In genomic region chr2:97717618-97718005, GRCh38 we compare ENCODE assay signal across 17 cellular contexts. TPM values are rescaled to one million over a fixed set of nuclear protein-coding genes. Genes with fewer than 3 reads are reported as not detected.
DNase-seq lines count a peak whose midpoint lies in the region; ATAC-seq and TF ChIP-seq lines count a peak whose summit lies in the region.
"Had no signal": no experiment of that assay in that cellular context is flagged by ENCODE, and none has a peak within 500 bp of the region (broad histone marks: within the 10 kb centered on the region; RNA-seq: fewer than 3 reads in every experiment).

No MANE protein-coding gene starts in this region.

- H3K4me1 ChIP-seq in BLaER1 treated with 17β-estradiol and CSF1 and Interleukin-3, amounts not matched to agents 10 nM and 100 nM = peaks cover 42 to 100% (median 97%) of the 10 kb centered on the region in 10 experiments
- H3K4me1 ChIP-seq in DND-41 (ENCODE audit: insufficient read depth, low read length) = peaks cover 66% of the 10 kb centered on the region
- peaks cover 73 to 77% of the 10 kb centered on the region in 2 donors for H3K4me1 ChIP-seq in naive thymus-derived CD4-positive, alpha-beta T cell (ENCODE audit: control insufficient read depth in 2 of 2, insufficient read depth in 2 of 2, low read length in 2 of 2)
- H3K4me1 ChIP-seq in esophagus squamous epithelium = no peaks in the 10 kb centered on the region

- H3K4me2 ChIP-seq in BLaER1 treated with 17β-estradiol and CSF1 and Interleukin-3, amounts not matched to agents 10 nM and 100 nM = peak overlapping the region; percentile 80 to 98 (median 92)
- peak overlapping the region; percentile 84 for H3K4me2 ChIP-seq in DND-41 (ENCODE audit: insufficient read depth, low read length)

- intact Hi-C loops in naive thymus-derived CD4-positive, alpha-beta T cell (cut with micrococcal nuclease) = loop anchor here (1.0 to 10.0 kb wide), 4 partner anchors 7 to 1619 kb away; partner anchors contain the start of genes EIF5B (in 1 of the 2) and TXNDC9 (in 1 of the 2)
- intact Hi-C loops in esophagus squamous epithelium (cut with DNase I) (no loop called here), Right ventricle myocardium superior (cut with DNase I) (no loop called here)

- H3K9ac ChIP-seq in BLaER1 treated with 17β-estradiol and CSF1 and Interleukin-3, amounts not matched to agents 10 nM and 100 nM = peak overlapping the region; percentile 18 to 95 (median 72); a peak in 20 of 22 replicates
- H3K9ac ChIP-seq in DND-41 (ENCODE audit: low read depth, low read length) = peak overlapping the region; percentile 98

- H3K9me3 Mint-ChIP-seq in activated naive CD4-positive, alpha-beta T cell treated with anti-CD3 and anti-CD28 coated beads, Interleukin-2, amount 50 U/mL, for 72 hours = no peaks in the 10 kb centered on the region
- H3K9me3 Mint-ChIP-seq in naive thymus-derived CD4-positive, alpha-beta T cell = no peaks in the 10 kb centered on the region
- H3K9me3 Mint-ChIP-seq: HFFc6 had no signal

- POLR2A ChIA-PET in naive thymus-derived CD4-positive, alpha-beta T cell (lab: Charles Lee) = interaction anchor here (1.3 to 2.9 kb wide), 3 partner anchors 8 to 71 kb away, joined by 3 to 18 read pairs (median 8); partner anchors contain the start of gene COX5B

- TF ChIP-seq CTCF in DND-41 (IDR thresholded peaks at IDR 0.05; ENCODE audit: borderline replicate concordance, extremely low read depth, low read length, poor library complexity, severe bottlenecking) (no peak), esophagus squamous epithelium (IDR thresholded peaks at IDR 0.05) (no peak)

- H4K20me1 ChIP-seq in BLaER1 treated with 17β-estradiol and CSF1 and Interleukin-3, amounts not matched to agents 10 nM and 100 nM = no peaks in the 10 kb centered on the region
- H4K20me1 ChIP-seq in DND-41 (ENCODE audit: insufficient read depth, low read length) = peaks cover 21% of the 10 kb centered on the region

- peak overlapping the region in 6 of 10 experiments; percentile 30 to 51 (median 42); a peak in 7 of 20 replicates for H3K4me3 ChIP-seq in BLaER1 treated with 17β-estradiol and CSF1 and Interleukin-3, amounts not matched to agents 10 nM and 100 nM
- peak overlapping the region in 1 of 2 experiments; percentile 48; a peak in 2 of 4 replicates for H3K4me3 ChIP-seq in DND-41 (ENCODE audit: low read depth in 1 of 2, low read length in 2 of 2)
- H3K4me3 ChIP-seq in naive thymus-derived CD4-positive, alpha-beta T cell (ENCODE audit: low read length) = peak overlapping the region; percentile 68
- H3K4me3 ChIP-seq in esophagus squamous epithelium = no peak overlapping the region
- H3K4me3 ChIP-seq: left ventricle myocardium inferior, thoracic aorta had no signal

- peak overlapping the region in 10 of 11 experiments; percentile 16 to 99 (median 95); a peak in 19 of 22 replicates for H3K27ac ChIP-seq in BLaER1 treated with 17β-estradiol and CSF1 and Interleukin-3, amounts not matched to agents 10 nM and 100 nM
- H3K27ac ChIP-seq in DND-41 (ENCODE audit: low read length) (peak overlapping the region; percentile 98), esophagus squamous epithelium (no peak overlapping the region)
- peak overlapping the region; percentile 95 for H3K27ac ChIP-seq in naive thymus-derived CD4-positive, alpha-beta T cell (ENCODE audit: low read depth, low read length)
- H3K27ac ChIP-seq: left ventricle myocardium inferior, thoracic aorta had no signal

- H3K4me3 Mint-ChIP-seq in naive thymus-derived CD4-positive, alpha-beta T cell = peak overlapping the region; percentile 86 to 100 (median 94)
- H3K4me3 Mint-ChIP-seq: HFFc6 had no signal

- no peaks in the 10 kb centered on the region for H3K27me3 ChIP-seq in BLaER1 treated with 17β-estradiol and CSF1 and Interleukin-3, amounts not matched to agents 10 nM and 100 nM
- no peaks in the 10 kb centered on the region for H3K27me3 ChIP-seq in DND-41 (ENCODE audit: insufficient read depth, low read length, poor library complexity)
- H3K27me3 ChIP-seq in naive thymus-derived CD4-positive, alpha-beta T cell (ENCODE audit: control insufficient read depth in 2 of 2, insufficient read depth in 2 of 2, low read length in 2 of 2) = no peaks in the 10 kb centered on the region
- H3K27me3 ChIP-seq in esophagus squamous epithelium = no peaks in the 10 kb centered on the region

- no peak for DNase-seq in DND-41
- DNase-seq in activated naive CD4-positive, alpha-beta T cell treated with anti-CD3 and anti-CD28 coated beads, Interleukin-2, amount 50 U/mL, for 72 hours (ENCODE audit: low spot score in 2 of 2) = no peak
- DNase-seq in naive thymus-derived CD4-positive, alpha-beta T cell = peak in 1 of 9 donors; percentile 5
- no peak for DNase-seq in esophagus squamous epithelium (lab: John Stamatoyannopoulos, UW)
- no peak for DNase-seq in Kasumi-1 (lab: John Stamatoyannopoulos, UW)
- DNase-seq in NCI-H2107 (lab: John Stamatoyannopoulos, UW) = no peak
- DNase-seq in Right ventricle myocardium superior = no peak
- DNase-seq: activated gamma-delta T cell treated with Interleukin-2 at 50 U/mL for 16 hours; C1 segment of cervical spinal cord; HFFc6; KBM-7; NCI-H1105 treated with DMSO at 0.1 percent for 48 hours; stimulated activated CD4-positive, alpha-beta T cell treated with anti-CD3 and anti-CD28 coated beads, Interleukin-1b, Interleukin-23, amount 100 ng/mL, for 48 hours had no signal

- H3K9me3 ChIP-seq in BLaER1 treated with 17β-estradiol and CSF1 and Interleukin-3, amounts not matched to agents 10 nM and 100 nM (replicated peaks in 1 of 11) = peaks cover 0 to 7% (median 0%) of the 10 kb centered on the region in 11 experiments; a peak in 2 of 22 replicates
- H3K9me3 ChIP-seq in DND-41 (ENCODE audit: insufficient read depth, low read length, severe bottlenecking) = no peaks in the 10 kb centered on the region
- H3K9me3 ChIP-seq in naive thymus-derived CD4-positive, alpha-beta T cell (ENCODE audit: control insufficient read depth in 2 of 3, low read length in 3 of 3) = no peaks in the 10 kb centered on the region
- H3K9me3 ChIP-seq in esophagus squamous epithelium = no peaks in the 10 kb centered on the region
- H3K9me3 ChIP-seq: left ventricle myocardium inferior, thoracic aorta had no signal

- peak overlapping the region; percentile 97 to 98 for H3K27ac Mint-ChIP-seq in activated naive CD4-positive, alpha-beta T cell treated with anti-CD3 and anti-CD28 coated beads, Interleukin-2, amount 50 U/mL, for 72 hours
- peak overlapping the region; percentile 89 to 100 (median 97) for H3K27ac Mint-ChIP-seq in naive thymus-derived CD4-positive, alpha-beta T cell
- H3K27ac Mint-ChIP-seq: HFFc6 had no signal

- WGBS in esophagus squamous epithelium, 2 donors = 23 to 60% methylated on average over 2 of the region's 3 CpGs

- ATAC-seq in DND-41 (ENCODE audit: insufficient read depth, low read depth) (no peak), Right ventricle myocardium superior (ENCODE audit: poor library complexity) (no peak)
- ATAC-seq in activated naive CD4-positive, alpha-beta T cell treated with anti-CD3 and anti-CD28 coated beads, Interleukin-2, amount 50 U/mL, for 72 hours = no peak
- no peak for ATAC-seq in naive thymus-derived CD4-positive, alpha-beta T cell

- peaks cover 98% of the 10 kb centered on the region for H3K79me2 ChIP-seq in DND-41 (ENCODE audit: insufficient read depth, low read length)

- H3K36me3 ChIP-seq in BLaER1 treated with 17β-estradiol and CSF1 and Interleukin-3, amounts not matched to agents 10 nM and 100 nM = peaks cover 0 to 21% (median 0%) of the 10 kb centered on the region in 11 experiments; a peak in 5 of 22 replicates
- peaks cover 71% of the 10 kb centered on the region for H3K36me3 ChIP-seq in DND-41 (ENCODE audit: insufficient read depth, low read length)
- H3K36me3 ChIP-seq in naive thymus-derived CD4-positive, alpha-beta T cell (ENCODE audit: control insufficient read depth in 2 of 3, insufficient read depth in 3 of 3, low read length in 3 of 3) = peaks cover 0 to 38% (median 6%) of the 10 kb centered on the region in 3 experiments
- no peaks in the 10 kb centered on the region for H3K36me3 ChIP-seq in esophagus squamous epithelium
- H3K36me3 ChIP-seq: left ventricle myocardium inferior, thoracic aorta had no signal

- no peak for TF ChIP-seq POLR2A in esophagus squamous epithelium (IDR thresholded peaks at IDR 0.05)

- no peak overlapping the region for H2AFZ ChIP-seq in DND-41 (ENCODE audit: low read depth, low read length)

- peaks cover 34 to 78% of the 10 kb centered on the region in 2 donors for H3K36me3 Mint-ChIP-seq in activated naive CD4-positive, alpha-beta T cell treated with anti-CD3 and anti-CD28 coated beads, Interleukin-2, amount 50 U/mL, for 72 hours
- H3K36me3 Mint-ChIP-seq in naive thymus-derived CD4-positive, alpha-beta T cell = peaks cover 3 to 67% (median 26%) of the 10 kb centered on the region in 5 donors

- CTCF ChIA-PET in naive thymus-derived CD4-positive, alpha-beta T cell (lab: Charles Lee) = interaction anchor here (0.9 to 2.1 kb wide), 4 partner anchors 8 to 17 kb away, joined by 5 to 16 read pairs (median 6); no protein-coding TSS in a partner anchor

- peaks cover 67 to 91% (median 74%) of the 10 kb centered on the region in 7 donors for H3K4me1 Mint-ChIP-seq in naive thymus-derived CD4-positive, alpha-beta T cell

- H3K27me3 Mint-ChIP-seq in naive thymus-derived CD4-positive, alpha-beta T cell = no peaks in the 10 kb centered on the region

RNA-seq across cellular contexts. Expression of gene ZAP70, which starts 4.2 kb away (rescaled TPM):
- total RNA-seq in activated naive CD4-positive, alpha-beta T cell treated with anti-CD3 and anti-CD28 coated beads, Interleukin-2, amount 50 U/mL, for 72 hours = 100 to 1,000 TPM; 164 to 235 TPM
- total RNA-seq in naive thymus-derived CD4-positive, alpha-beta T cell = 100 to 1,000 TPM; 354 to 432 (median 382) TPM
- 100 to 1,000 TPM; 105 to 166 TPM for polyA plus RNA-seq in naive thymus-derived CD4-positive, alpha-beta T cell
- total RNA-seq in esophagus squamous epithelium (1 to 10 TPM; 2.2 to 7.8 (median 3.3) TPM), Right ventricle myocardium superior (0.70 TPM)
- total RNA-seq: HFFc6, renal cortical epithelial cell had no signal

RNA-seq across cellular contexts. Expression of gene C2orf92, which starts 48.1 kb away (rescaled TPM):
- total RNA-seq in activated naive CD4-positive, alpha-beta T cell treated with anti-CD3 and anti-CD28 coated beads, Interleukin-2, amount 50 U/mL, for 72 hours = 10 to 100 TPM in 1 of 2 donors, 1 to 10 TPM in 1; 6.5 to 17.5 TPM
- total RNA-seq in naive thymus-derived CD4-positive, alpha-beta T cell = 10 to 100 TPM; 10.7 to 23.4 (median 21.0) TPM
- 1 to 10 TPM in 1 of 2 donors, under 1 TPM in 1; 0.66 to 1.1 TPM for polyA plus RNA-seq in naive thymus-derived CD4-positive, alpha-beta T cell
- 10 to 100 TPM in 1 of 4 donors, 1 to 10 TPM in 2, not detected in 1; 2.5 to 12.8 (median 2.5) TPM for total RNA-seq in esophagus squamous epithelium
- 1.2 TPM for total RNA-seq in Right ventricle myocardium superior

RNA-seq across cellular contexts. Expression of gene ACTR1B, which starts 53.8 kb away (rescaled TPM):
- total RNA-seq in activated naive CD4-positive, alpha-beta T cell treated with anti-CD3 and anti-CD28 coated beads, Interleukin-2, amount 50 U/mL, for 72 hours = 100 to 1,000 TPM in 1 of 2 donors, 10 to 100 TPM in 1; 77.0 to 124 TPM
- total RNA-seq in naive thymus-derived CD4-positive, alpha-beta T cell = 10 to 100 TPM; 75.9 to 95.5 (median 89.5) TPM
- polyA plus RNA-seq in naive thymus-derived CD4-positive, alpha-beta T cell = 10 to 100 TPM; 13.2 to 14.7 TPM
- total RNA-seq in esophagus squamous epithelium (10 to 100 TPM; 29.3 to 57.8 (median 47.5) TPM), Right ventricle myocardium superior (54.5 TPM)

Comparison
In these comparisons a context has a peak if more than half of its experiments do, and no peak if none do; other contexts are left out.
1. H3K27ac ChIP-seq: peak in BLaER1 treated with 17β-estradiol and CSF1 and Interleukin-3, amounts not matched to agents 10 nM and 100 nM (10 of 11), DND-41 (single experiment) and naive thymus-derived CD4-positive, alpha-beta T cell (single experiment); none in esophagus squamous epithelium (0 of 4).
2. H3K4me3 ChIP-seq: peak in BLaER1 treated with 17β-estradiol and CSF1 and Interleukin-3, amounts not matched to agents 10 nM and 100 nM (6 of 10) and naive thymus-derived CD4-positive, alpha-beta T cell (single experiment); none in esophagus squamous epithelium (0 of 4).
3. RNA of gene ZAP70, which starts 4.2 kb away (total RNA-seq): 354 to 432 TPM in naive thymus-derived CD4-positive, alpha-beta T cell and 164 to 235 TPM in activated naive CD4-positive, alpha-beta T cell treated with anti-CD3 and anti-CD28 coated beads, Interleukin-2, amount 50 U/mL, for 72 hours; 2.2 to 7.8 TPM in esophagus squamous epithelium and 0.70 TPM in Right ventricle myocardium superior (single experiment); every median in the first group is over 10 times any median in the second.
4. intact Hi-C loops: an anchor here in naive thymus-derived CD4-positive, alpha-beta T cell (1.0 to 10.0 kb wide); none called in esophagus squamous epithelium and Right ventricle myocardium superior.